Comparison of ENCODE assay signal across 8 cellular contexts in genomic region chr10:32980558-32981468, GRCh38. TPM values are rescaled to one million over a fixed set of nuclear protein-coding genes. Genes with fewer than 3 reads are reported as not detected.
DNase-seq lines count a peak whose midpoint lies in the region; ATAC-seq lines count a peak whose summit lies in the region.

No MANE protein-coding gene starts in this region.

- H3K36me3 Mint-ChIP-seq in activated CD4-positive, alpha-beta memory T cell treated with anti-CD3 and anti-CD28 coated beads, Interleukin-2, amount 10 ng/mL, durations not matched to agents 7 days and 5 days (ENCODE audit: low read depth): no peaks in the 10 kb centered on the region

- CTCF ChIA-PET in activated CD4-positive, alpha-beta memory T cell treated with anti-CD3 and anti-CD28 coated beads, Interleukin-2, amount 10 ng/mL, durations not matched to agents 7 days and 5 days (lab: Charles Lee): interaction anchor here (0.6 to 3.4 kb wide), 12 partner anchors 15 to 603 kb away, joined by 3 to 16 read pairs (median 4); partner anchors contain the start of gene CCDC7

- H3K4me1 Mint-ChIP-seq in activated CD4-positive, alpha-beta memory T cell treated with anti-CD3 and anti-CD28 coated beads, Interleukin-2, amount 10 ng/mL, durations not matched to agents 7 days and 5 days: peaks cover 42% of the 10 kb centered on the region

- peak overlapping the region; percentile 88 for H3K4me3 Mint-ChIP-seq in activated CD4-positive, alpha-beta memory T cell treated with anti-CD3 and anti-CD28 coated beads, Interleukin-2, amount 10 ng/mL, durations not matched to agents 7 days and 5 days

- ATAC-seq in GM19372 (IDR thresholded peaks at IDR 0.05; ENCODE audit: low read depth, unreplicated experiment) (peak; percentile 97), HG03521 (IDR thresholded peaks at IDR 0.05; ENCODE audit: unreplicated experiment) (peak; percentile 95)

- DNase-seq in C1 segment of cervical spinal cord (lab: John Stamatoyannopoulos, UW) (peak; percentile 20 to 97 (median 62)), NCI-H774 (lab: John Stamatoyannopoulos, UW) (peak; percentile 84), medulla oblongata (ENCODE audit: extremely low spot score) (peak; percentile 84)
- peak; percentile 89 for DNase-seq in activated CD4-positive, alpha-beta memory T cell treated with anti-CD3 and anti-CD28 coated beads, Interleukin-2, amount 10 ng/mL, durations not matched to agents 7 days and 5 days
- peak; percentile 82 for DNase-seq in effector CD4-positive, alpha-beta T cell
- DNase-seq in stimulated activated CD4-positive, alpha-beta T cell treated with anti-CD3 and anti-CD28 coated beads, TNF-alpha, amount 100 ng/mL, for 48 hours (ENCODE audit: low read depth in 3 of 3): peak; percentile 69 to 79 (median 73)

- POLR2A ChIA-PET in activated CD4-positive, alpha-beta memory T cell treated with anti-CD3 and anti-CD28 coated beads, Interleukin-2, amount 10 ng/mL, durations not matched to agents 7 days and 5 days (lab: Charles Lee): interaction anchor here (0.8 to 4.4 kb wide), 26 partner anchors 9 to 628 kb away, joined by 3 to 100 read pairs (median 4); partner anchors contain the start of genes CCDC7 and ITGB1

- H3K27ac Mint-ChIP-seq in activated CD4-positive, alpha-beta memory T cell treated with anti-CD3 and anti-CD28 coated beads, Interleukin-2, amount 10 ng/mL, durations not matched to agents 7 days and 5 days: peak overlapping the region; percentile 93

- no peaks in the 10 kb centered on the region for H3K9me3 Mint-ChIP-seq in activated CD4-positive, alpha-beta memory T cell treated with anti-CD3 and anti-CD28 coated beads, Interleukin-2, amount 10 ng/mL, durations not matched to agents 7 days and 5 days

- H3K27me3 Mint-ChIP-seq in activated CD4-positive, alpha-beta memory T cell treated with anti-CD3 and anti-CD28 coated beads, Interleukin-2, amount 10 ng/mL, durations not matched to agents 7 days and 5 days: no peaks in the 10 kb centered on the region

RNA-seq across cellular contexts. Expression of gene ITGB1, which starts 22.8 kb away (rescaled TPM):
- total RNA-seq in activated CD4-positive, alpha-beta memory T cell treated with anti-CD3 and anti-CD28 coated beads, Interleukin-2, amount 10 ng/mL, durations not matched to agents 7 days and 5 days: 100 to 1,000 TPM; 233 to 242 TPM

Comparison
In these comparisons a context has a peak if more than half of its experiments do, and no peak if none do; other contexts are left out.
1. Peak in every context shown above with its lines: DNase-seq and ATAC-seq.